ENCODE assay signal across 8 cellular contexts in genomic region chr10:62046522-62047239, GRCh38.
DNase-seq lines count a peak whose midpoint lies in the region; ATAC-seq and TF ChIP-seq lines count a peak whose summit lies in the region.

No MANE protein-coding gene starts in this region.

- H3K36me3 ChIP-seq in heart right ventricle, result peaks cover 0 to 4% (median 0%) of the 10 kb centered on the region in 9 donors

- ATAC-seq in GM19452 (IDR thresholded peaks at IDR 0.05; ENCODE audit: unreplicated experiment), result peak; percentile 44
- ATAC-seq in HG03469 (IDR thresholded peaks at IDR 0.05; ENCODE audit: unreplicated experiment), result peak; percentile 38
- no peak for ATAC-seq in heart right ventricle

- no peaks in the 10 kb centered on the region for H3K27me3 ChIP-seq in heart right ventricle

- H3K27ac ChIP-seq in heart right ventricle, result peak overlapping the region; percentile 88 to 98 (median 94)

- DNase-seq in EH (ENCODE audit: low read depth) (peak; percentile 84), heart right ventricle (no peak), iPS-NIHi11 (ENCODE audit: low spot score) (no peak), UCSD-AML1 (lab: John Stamatoyannopoulos, UW; ENCODE audit: unreplicated experiment) (no peak)
- DNase-seq in activated CD4-positive, alpha-beta T cell treated with anti-CD3 and anti-CD28 coated beads, Interleukin-2, amount 50 U/mL, for 48 hours, result peak; percentile 33 to 54

- intact Hi-C loops in heart right ventricle (cut with DNase I), result loop anchor here in 8 of 10 donors (5.0 to 10.0 kb wide), 4 partner anchors 36 to 144 kb away; partner anchors contain the start of gene ARID5B (in 3 of the 8)

- peaks cover 99% of the 10 kb centered on the region for H3K4me1 Mint-ChIP-seq in stimulated activated naive CD8-positive, alpha-beta T cell treated with anti-CD3 and anti-CD28 coated beads, Interleukin-15, Interleukin-2, amounts not matched to agents 100 ng/mL and 50 ng/mL, for 24 hours (ENCODE audit: low read depth)

- peaks cover 37% of the 10 kb centered on the region for H3K36me3 Mint-ChIP-seq in stimulated activated naive CD8-positive, alpha-beta T cell treated with anti-CD3 and anti-CD28 coated beads, Interleukin-15, Interleukin-2, amounts not matched to agents 100 ng/mL and 50 ng/mL, for 24 hours (ENCODE audit: low read depth)

- no peaks in the 10 kb centered on the region for H3K27me3 Mint-ChIP-seq in stimulated activated naive CD8-positive, alpha-beta T cell treated with anti-CD3 and anti-CD28 coated beads, Interleukin-15, Interleukin-2, amounts not matched to agents 100 ng/mL and 50 ng/mL, for 24 hours

- peak overlapping the region; percentile 87 for H3K4me3 Mint-ChIP-seq in stimulated activated naive CD8-positive, alpha-beta T cell treated with anti-CD3 and anti-CD28 coated beads, Interleukin-15, Interleukin-2, amounts not matched to agents 100 ng/mL and 50 ng/mL, for 24 hours

- H3K9me3 ChIP-seq in heart right ventricle, result no peaks in the 10 kb centered on the region

- H3K9me3 Mint-ChIP-seq in stimulated activated naive CD8-positive, alpha-beta T cell treated with anti-CD3 and anti-CD28 coated beads, Interleukin-15, Interleukin-2, amounts not matched to agents 100 ng/mL and 50 ng/mL, for 24 hours, result no peaks in the 10 kb centered on the region

- no peak for TF ChIP-seq CTCF in heart right ventricle (IDR thresholded peaks at IDR 0.05)

- H3K27ac Mint-ChIP-seq in stimulated activated naive CD8-positive, alpha-beta T cell treated with anti-CD3 and anti-CD28 coated beads, Interleukin-15, Interleukin-2, amounts not matched to agents 100 ng/mL and 50 ng/mL, for 24 hours, result peak overlapping the region; percentile 97

- H3K4me3 ChIP-seq in heart right ventricle, result peak overlapping the region in 2 of 10 donors; percentile 3 to 28

- WGBS in heart right ventricle, 2 donors, result 52 to 57% methylated on average over 4 of the region's 4 CpGs

- H3K4me1 ChIP-seq in heart right ventricle, result peaks cover 13 to 78% (median 52%) of the 10 kb centered on the region in 9 donors

Comparison
In these comparisons a context has a peak if more than half of its experiments do, and no peak if none do; other contexts are left out.
1. DNase-seq: peak in EH (single experiment) and activated CD4-positive, alpha-beta T cell treated with anti-CD3 and anti-CD28 coated beads, Interleukin-2, amount 50 U/mL, for 48 hours (2 of 2); none in heart right ventricle (0 of 2), iPS-NIHi11 (single experiment) and UCSD-AML1 (single experiment).
2. ATAC-seq: peak in GM19452 (single experiment) and HG03469 (single experiment); none in heart right ventricle (0 of 8).